8 cellular contexts compared by ENCODE assay signal in genomic region chr11:78350101-78350645, GRCh38.
DNase-seq lines count a peak whose midpoint lies in the region; ATAC-seq and TF ChIP-seq lines count a peak whose summit lies in the region.

No MANE protein-coding gene starts in this region.

- H3K27me3 Mint-ChIP-seq in GM23338 (ENCODE audit: insufficient read depth, low read depth, poor library complexity) = no peaks in the 10 kb centered on the region
- H3K27me3 Mint-ChIP-seq in osteocyte (ENCODE audit: unreplicated experiment) = no peaks in the 10 kb centered on the region

- no peak overlapping the region for H3K4me3 ChIP-seq in GM23338

- H3K27ac Mint-ChIP-seq in GM23338 (peak overlapping the region; percentile 5; the same call in 1 of the 2 replicates), osteocyte (ENCODE audit: unreplicated experiment) (peak overlapping the region; percentile 88)

- no peaks in the 10 kb centered on the region for H3K9me3 Mint-ChIP-seq in GM23338
- no peaks in the 10 kb centered on the region for H3K9me3 Mint-ChIP-seq in osteocyte (ENCODE audit: unreplicated experiment)

- no peaks in the 10 kb centered on the region for H3K9me2 ChIP-seq in GM23338 (ENCODE audit: insufficient read depth)

- H3K4me1 Mint-ChIP-seq in GM23338 (peaks cover 29% of the 10 kb centered on the region), osteocyte (ENCODE audit: unreplicated experiment) (peaks cover 40% of the 10 kb centered on the region)

- H3K27me3 ChIP-seq in GM23338 (ENCODE audit: insufficient read depth) = no peaks in the 10 kb centered on the region

- no peaks in the 10 kb centered on the region; the same call in 1 of the 2 replicates for H3K79me2 ChIP-seq in GM23338 (replicated peaks; ENCODE audit: insufficient read depth)

- peaks cover 13% of the 10 kb centered on the region; the same call in 1 of the 2 replicates for H3K4me1 ChIP-seq in GM23338 (ENCODE audit: insufficient read depth)

- H2AFZ ChIP-seq in GM23338 = no peak overlapping the region

- no peaks in the 10 kb centered on the region for H3K36me3 ChIP-seq in GM23338 (ENCODE audit: insufficient read depth)

- H3K4me3 Mint-ChIP-seq in GM23338 (no peak overlapping the region), osteocyte (ENCODE audit: unreplicated experiment) (peak overlapping the region; percentile 55)

- peak; percentile 74 for ATAC-seq in GM23338

- H3F3A ChIP-seq in GM23338 (replicated peaks; ENCODE audit: low read depth) = no peaks in the 10 kb centered on the region

- no peak overlapping the region for H3K4me2 ChIP-seq in GM23338

- in situ Hi-C loops in GM13977 (cut with MboI; ENCODE audit: low pct_unique_long_range_greater_than_20kb, low sequenced_read_pairs, unreplicated experiment) = no loop called here

- TF ChIP-seq CTCF in GM23338 (conservative IDR thresholded peaks at IDR 0.05; ENCODE audit: low read depth in 2 of 2) (no peak), osteocyte (IDR thresholded peaks at IDR 0.05) (no peak), GM13977 (IDR thresholded peaks at IDR 0.05; ENCODE audit: extremely low read depth, insufficient read depth, missing control alignments) (no peak)

- no peaks in the 10 kb centered on the region for H3K36me3 Mint-ChIP-seq in GM23338 (ENCODE audit: low read depth)
- H3K36me3 Mint-ChIP-seq in osteocyte (ENCODE audit: unreplicated experiment) = no peaks in the 10 kb centered on the region

- H4K20me1 ChIP-seq in GM23338 (replicated peaks; ENCODE audit: insufficient read depth) = no peaks in the 10 kb centered on the region; the same call in 1 of the 2 replicates

- DNase-seq in GM23338 (ENCODE audit: low spot score) = peak; percentile 24
- peak; percentile 28 for DNase-seq in RPMI7951 (ENCODE audit: low read depth)
- DNase-seq in fibroblast of gingiva (ENCODE audit: low read depth) = peak; percentile 7
- no peak for DNase-seq in osteocyte (ENCODE audit: extremely low spot score, unreplicated experiment)
- no peak for DNase-seq in activated effector memory CD4-positive, alpha-beta T cell treated with Interleukin-2 at 50 U/mL for 16 hours
- no peak for DNase-seq in middle frontal gyrus (ENCODE audit: extremely low spot score, low spot score)
- DNase-seq in activated CD8-positive, alpha-beta memory T cell treated with anti-CD3 and anti-CD28 coated beads for 24 hours = no peak
- no peak for DNase-seq in GM13977 (ENCODE audit: low spot score)

- no peak overlapping the region for H3K27ac ChIP-seq in GM23338 (ENCODE audit: low read depth)

TF ChIP-seq in GM23338, 12 proteins besides CTCF, POLR2A, EP300 and RAD21:
- TF ChIP-seq STAT1 (IDR thresholded peaks at IDR 0.05; ENCODE audit: unreplicated experiment) = no peak
- TF ChIP-seq, protein P1, sequence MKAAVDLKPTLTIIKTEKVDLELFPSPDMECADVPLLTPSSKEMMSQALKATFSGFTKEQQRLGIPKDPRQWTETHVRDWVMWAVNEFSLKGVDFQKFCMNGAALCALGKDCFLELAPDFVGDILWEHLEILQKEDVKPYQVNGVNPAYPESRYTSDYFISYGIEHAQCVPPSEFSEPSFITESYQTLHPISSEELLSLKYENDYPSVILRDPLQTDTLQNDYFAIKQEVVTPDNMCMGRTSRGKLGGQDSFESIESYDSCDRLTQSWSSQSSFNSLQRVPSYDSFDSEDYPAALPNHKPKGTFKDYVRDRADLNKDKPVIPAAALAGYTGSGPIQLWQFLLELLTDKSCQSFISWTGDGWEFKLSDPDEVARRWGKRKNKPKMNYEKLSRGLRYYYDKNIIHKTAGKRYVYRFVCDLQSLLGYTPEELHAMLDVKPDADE (IDR thresholded peaks at IDR 0.05) = no peak
- no peak for TF ChIP-seq REST (IDR thresholded peaks at IDR 0.05; ENCODE audit: unreplicated experiment)
- no peak for TF ChIP-seq EZH2 (IDR thresholded peaks at IDR 0.05; ENCODE audit: low read depth, unreplicated experiment)
- no peak for TF ChIP-seq JUNB (IDR thresholded peaks at IDR 0.05; ENCODE audit: unreplicated experiment)
- no peak for TF ChIP-seq NANOG (IDR thresholded peaks at IDR 0.05; ENCODE audit: borderline replicate concordance)
- no peak for TF ChIP-seq POLR2AphosphoS5 (IDR thresholded peaks at IDR 0.05; ENCODE audit: low read depth)
- no peak for TF ChIP-seq CREB1 (CRISPR knock-in tag; IDR thresholded peaks at IDR 0.05; ENCODE audit: low read depth)

Comparison
In these comparisons a context has a peak if more than half of its experiments do, and no peak if none do; other contexts are left out.
1. DNase-seq: peak in GM23338 (single experiment), RPMI7951 (single experiment) and fibroblast of gingiva (single experiment); none in osteocyte (single experiment), activated effector memory CD4-positive, alpha-beta T cell treated with Interleukin-2 at 50 U/mL for 16 hours (single experiment), middle frontal gyrus (single experiment), activated CD8-positive, alpha-beta memory T cell treated with anti-CD3 and anti-CD28 coated beads for 24 hours (single experiment) and GM13977 (single experiment).